ENCODE assay signal across 16 cellular contexts in the genomic region with DNA sequence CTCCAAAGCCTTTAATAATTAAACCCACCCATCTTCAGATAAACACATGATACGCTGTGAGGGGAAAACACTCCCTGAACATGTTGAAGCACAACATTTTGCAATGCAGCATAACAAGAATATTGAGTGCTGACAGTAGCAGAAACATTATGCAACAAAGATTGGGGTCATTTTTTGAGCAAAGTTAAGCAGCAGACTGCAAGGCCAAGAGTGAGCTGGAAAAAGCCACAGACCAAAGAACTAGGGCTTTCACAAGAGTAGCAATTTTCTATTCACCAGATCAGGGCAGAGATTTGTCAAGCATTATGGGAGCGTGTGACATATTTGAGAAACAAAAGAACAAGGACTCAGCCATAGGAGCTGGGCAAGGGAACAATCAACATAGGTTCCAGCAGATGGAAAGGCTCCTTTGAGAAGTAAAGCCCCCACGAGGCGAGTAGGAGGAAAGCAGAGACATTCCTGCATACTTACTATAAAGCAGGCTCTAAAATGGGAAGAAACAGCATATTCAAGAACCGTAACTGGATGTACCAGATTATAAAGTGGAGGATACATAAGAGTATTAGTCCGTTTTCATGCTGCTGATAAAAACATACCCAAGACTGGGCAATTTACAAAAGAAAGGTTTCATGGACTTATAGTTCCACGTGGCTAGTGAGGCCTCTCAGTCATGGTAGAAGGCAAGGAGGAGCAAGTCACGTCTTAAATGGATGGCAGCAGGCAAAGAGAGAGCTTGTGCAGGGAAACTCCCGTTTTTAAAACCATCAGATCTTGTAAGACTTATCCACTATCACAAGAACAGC. TPM values are rescaled to one million over a fixed set of nuclear protein-coding genes. Genes with fewer than 3 reads are reported as not detected.
DNase-seq lines count a peak whose midpoint lies in the region; ATAC-seq, FAIRE-seq and TF ChIP-seq lines count a peak whose summit lies in the region.
"Had no signal": no experiment of that assay in that cellular context is flagged by ENCODE, and none has a peak within 500 bp of the region (broad histone marks: within the 10 kb centered on the region; RNA-seq: fewer than 3 reads in every experiment).

No MANE protein-coding gene starts in this region.

- ATAC-seq in GM21619 (IDR thresholded peaks at IDR 0.05; ENCODE audit: unreplicated experiment) = no peak

- no peaks in the 10 kb centered on the region for H4K20me1 ChIP-seq in astrocyte (ENCODE audit: insufficient read depth, low read length)

- intact Hi-C loops in tibial artery (cut with DNase I; ENCODE audit: low total_unique reads) = no loop called here

- H3K4me1 Mint-ChIP-seq in astrocyte (ENCODE audit: low read depth, unreplicated experiment) = peaks cover 3% of the 10 kb centered on the region
- peaks cover 10% of the 10 kb centered on the region for H3K4me1 Mint-ChIP-seq in chondrocyte (ENCODE audit: low read depth)
- peaks cover 7% of the 10 kb centered on the region for H3K4me1 Mint-ChIP-seq in activated CD4-positive, alpha-beta T cell treated with anti-CD3 and anti-CD28 coated beads, Interleukin-2, amount 10 ng/mL, durations not matched to agents 7 days and 5 days

- H3K79me2 ChIP-seq in astrocyte (ENCODE audit: insufficient read depth, low read length) = no peaks in the 10 kb centered on the region

- no peak overlapping the region for H2AFZ ChIP-seq in astrocyte (ENCODE audit: low read depth, low read length)

- CTCF ChIA-PET in activated CD4-positive, alpha-beta T cell treated with anti-CD3 and anti-CD28 coated beads, Interleukin-2, amount 10 ng/mL, durations not matched to agents 7 days and 5 days (lab: Charles Lee) = interaction anchor here (0.6 kb wide), 1 partner anchor 10 kb away, joined by 3 read pairs; no protein-coding TSS in a partner anchor

- H3K4me3 Mint-ChIP-seq in astrocyte (ENCODE audit: unreplicated experiment) (no peak overlapping the region), chondrocyte (ENCODE audit: unreplicated experiment) (no peak overlapping the region)
- H3K4me3 Mint-ChIP-seq in activated CD4-positive, alpha-beta T cell treated with anti-CD3 and anti-CD28 coated beads, Interleukin-2, amount 10 ng/mL, durations not matched to agents 7 days and 5 days = no peak overlapping the region
- H3K4me3 Mint-ChIP-seq: nephron progenitor cell had no signal

- no peaks in the 10 kb centered on the region for H3K27me3 ChIP-seq in HUES64 (ENCODE audit: insufficient read depth, low read length)
- H3K27me3 ChIP-seq in astrocyte (ENCODE audit: insufficient read depth, low read length) = no peaks in the 10 kb centered on the region
- no peaks in the 10 kb centered on the region for H3K27me3 ChIP-seq in cardiac muscle cell
- no peaks in the 10 kb centered on the region for H3K27me3 ChIP-seq in tibial artery

- no peak overlapping the region for H3K4me3 ChIP-seq in HUES64 (ENCODE audit: low read length)
- H3K4me3 ChIP-seq in astrocyte (ENCODE audit: insufficient read depth, low read depth, low read length) = no peak overlapping the region
- H3K4me3 ChIP-seq in cardiac muscle cell = no peak overlapping the region
- no peak overlapping the region for H3K4me3 ChIP-seq in retinal pigment epithelial cell (ENCODE audit: low read length)
- no peak overlapping the region for H3K4me3 ChIP-seq in tibial artery

- H3K4me2 ChIP-seq in astrocyte (ENCODE audit: low read length) = no peak overlapping the region

- no peak overlapping the region for H3K9ac ChIP-seq in HUES64 (ENCODE audit: low read depth, low read length)
- no peak overlapping the region for H3K9ac ChIP-seq in astrocyte (ENCODE audit: low read length)

- no peaks in the 10 kb centered on the region for H3K9me3 ChIP-seq in HUES64 (ENCODE audit: insufficient read depth, low read depth, low read length)
- no peaks in the 10 kb centered on the region for H3K9me3 ChIP-seq in astrocyte (ENCODE audit: insufficient read depth, low read depth, low read length)
- H3K9me3 ChIP-seq in cardiac muscle cell (ENCODE audit: low read depth) = no peaks in the 10 kb centered on the region
- no peaks in the 10 kb centered on the region for H3K9me3 ChIP-seq in tibial artery

- WGBS in HUES64 = 76% methylated on average over 9 of the region's 9 CpGs

- DNase-seq in astrocyte (ENCODE audit: low read depth) (no peak), cardiac muscle cell (ENCODE audit: low read depth in 1 of 2, low spot score in 1 of 2) (peak in 1 of 2 donors; percentile 76), retinal pigment epithelial cell (ENCODE audit: low read depth) (no peak), chondrocyte (ENCODE audit: low spot score) (no peak), tibial artery (no peak)
- no peak for DNase-seq in activated CD4-positive, alpha-beta T cell treated with anti-CD3 and anti-CD28 coated beads, Interleukin-2, amount 10 ng/mL, durations not matched to agents 7 days and 5 days
- DNase-seq: activated gamma-delta T cell, NCI-H187, NCI-H526 treated with DMSO at 0.1 percent for 48 hours, nephron progenitor cell, substantia nigra, T-helper 1 cell had no signal

- H3K27ac Mint-ChIP-seq in astrocyte (ENCODE audit: unreplicated experiment) (peak overlapping the region; percentile 20), chondrocyte (ENCODE audit: unreplicated experiment) (no peak overlapping the region)
- no peak overlapping the region for H3K27ac Mint-ChIP-seq in activated CD4-positive, alpha-beta T cell treated with anti-CD3 and anti-CD28 coated beads, Interleukin-2, amount 10 ng/mL, durations not matched to agents 7 days and 5 days
- H3K27ac Mint-ChIP-seq: nephron progenitor cell had no signal

- POLR2A ChIA-PET in activated CD4-positive, alpha-beta T cell treated with anti-CD3 and anti-CD28 coated beads, Interleukin-2, amount 10 ng/mL, durations not matched to agents 7 days and 5 days (lab: Charles Lee) = no interaction called here

- H3K36me3 Mint-ChIP-seq in astrocyte (ENCODE audit: low read depth, unreplicated experiment) (peaks cover 29% of the 10 kb centered on the region), chondrocyte (ENCODE audit: low read depth) (peaks cover 35% of the 10 kb centered on the region)
- H3K36me3 Mint-ChIP-seq in activated CD4-positive, alpha-beta T cell treated with anti-CD3 and anti-CD28 coated beads, Interleukin-2, amount 10 ng/mL, durations not matched to agents 7 days and 5 days (ENCODE audit: low read depth) = no peaks in the 10 kb centered on the region

- no peaks in the 10 kb centered on the region for H3K9me3 Mint-ChIP-seq in astrocyte (ENCODE audit: unreplicated experiment)
- H3K9me3 Mint-ChIP-seq in chondrocyte (ENCODE audit: low read depth) = no peaks in the 10 kb centered on the region
- H3K9me3 Mint-ChIP-seq in activated CD4-positive, alpha-beta T cell treated with anti-CD3 and anti-CD28 coated beads, Interleukin-2, amount 10 ng/mL, durations not matched to agents 7 days and 5 days = no peaks in the 10 kb centered on the region
- H3K9me3 Mint-ChIP-seq: nephron progenitor cell had no signal

- H3K27me3 Mint-ChIP-seq in astrocyte (ENCODE audit: low read depth, unreplicated experiment) = no peaks in the 10 kb centered on the region
- no peaks in the 10 kb centered on the region for H3K27me3 Mint-ChIP-seq in chondrocyte (ENCODE audit: low read depth)
- no peaks in the 10 kb centered on the region for H3K27me3 Mint-ChIP-seq in activated CD4-positive, alpha-beta T cell treated with anti-CD3 and anti-CD28 coated beads, Interleukin-2, amount 10 ng/mL, durations not matched to agents 7 days and 5 days

- peak overlapping the region; percentile 21; the same call in 1 of the 2 replicates for H3K27ac ChIP-seq in HUES64 (ENCODE audit: low read depth, low read length)
- H3K27ac ChIP-seq in astrocyte (ENCODE audit: low read depth, low read length) = no peak overlapping the region
- H3K27ac ChIP-seq in cardiac muscle cell = no peak overlapping the region
- peak overlapping the region in 1 of 2 donors; percentile 17 for H3K27ac ChIP-seq in tibial artery

- H3K4me1 ChIP-seq in HUES64 (ENCODE audit: insufficient read depth, low read length) (peaks cover 4% of the 10 kb centered on the region; the same call in 1 of the 2 replicates), astrocyte (ENCODE audit: insufficient read depth, low read length) (no peaks in the 10 kb centered on the region), cardiac muscle cell (ENCODE audit: low read depth) (no peaks in the 10 kb centered on the region), tibial artery (peaks cover 0 to 21% (median 10%) of the 10 kb centered on the region in 4 donors)

- TF ChIP-seq CTCF in astrocyte (IDR thresholded peaks at IDR 0.05; ENCODE audit: insufficient read depth, low read depth, low read length) = no peak
- TF ChIP-seq CTCF in cardiac muscle cell (IDR thresholded peaks at IDR 0.05; ENCODE audit: low read depth, low read length) = peak; percentile 10
- peak; percentile 16 for TF ChIP-seq CTCF in retinal pigment epithelial cell (conservative IDR thresholded peaks at IDR 0.05; ENCODE audit: low read depth, low read length)
- TF ChIP-seq CTCF in chondrocyte (IDR thresholded peaks at IDR 0.05) = no peak
- TF ChIP-seq CTCF in tibial artery (IDR thresholded peaks at IDR 0.05) = no peak

- peaks cover 47% of the 10 kb centered on the region for H3K36me3 ChIP-seq in HUES64 (ENCODE audit: insufficient read depth, low read length)
- peaks cover 44% of the 10 kb centered on the region for H3K36me3 ChIP-seq in astrocyte (ENCODE audit: insufficient read depth, low read length)
- no peaks in the 10 kb centered on the region for H3K36me3 ChIP-seq in cardiac muscle cell
- peaks cover 0 to 11% (median 8%) of the 10 kb centered on the region in 3 donors for H3K36me3 ChIP-seq in tibial artery

- FAIRE-seq in astrocyte (lab: Jason Lieb, UNC) = no peak

RNA-seq across cellular contexts. Expression of a gene that starts 4.8 kb away (rescaled TPM):
- 0.55 TPM for polyA plus RNA-seq in HUES64 (2013, experiment 1 of 2)
- 2.0 TPM for polyA plus RNA-seq in HUES64 (2013, experiment 2 of 2)
- 0.16 and 1.2 TPM in 2 replicates for total RNA-seq in astrocyte
- 0.98 and 1.6 TPM in 2 replicates for total RNA-seq in cardiac muscle cell
- 1.2 and 2.8 TPM in 2 replicates for polyA plus RNA-seq in cardiac muscle cell
- 1.0 TPM in 1 of 3 replicates, not detected in the others for total RNA-seq in chondrocyte
- total RNA-seq in activated CD4-positive, alpha-beta T cell treated with anti-CD3 and anti-CD28 coated beads, Interleukin-2, amount 10 ng/mL, durations not matched to agents 7 days and 5 days = not detected
- total RNA-seq: lung microvascular endothelial cell had no signal
- polyA plus RNA-seq: BJ had no signal

Comparison
In these comparisons a context has a peak if more than half of its experiments do, and no peak if none do; other contexts are left out.
1. CTCF ChIP-seq: peak in cardiac muscle cell (single experiment) and retinal pigment epithelial cell (single experiment); none in astrocyte (single experiment), chondrocyte (single experiment) and tibial artery (0 of 2).